In the genomic region with DNA sequence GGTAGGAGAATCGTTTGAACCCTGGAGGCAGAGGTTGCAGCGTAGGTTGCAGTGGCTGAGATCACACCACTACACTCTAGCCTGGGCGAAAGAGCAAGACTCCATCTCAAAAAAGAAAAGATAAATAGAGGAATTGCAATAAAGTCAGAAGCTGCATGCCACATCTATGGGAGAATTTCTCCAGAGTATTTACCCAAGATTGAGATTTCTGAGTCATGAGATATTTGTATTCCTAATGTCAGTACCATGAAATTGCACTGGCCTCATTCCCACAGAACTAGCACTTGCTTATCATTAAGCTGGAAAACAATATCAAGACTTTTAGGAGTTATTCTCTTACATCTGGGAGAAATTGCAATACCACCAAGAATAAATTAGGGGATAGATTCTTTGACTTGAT, we compare ENCODE assay signal across 17 cellular contexts. TPM values are rescaled to one million over a fixed set of nuclear protein-coding genes. Genes with fewer than 3 reads are reported as not detected.
DNase-seq lines count a peak whose midpoint lies in the region; ATAC-seq and TF ChIP-seq lines count a peak whose summit lies in the region.
"Had no signal": no experiment of that assay in that cellular context is flagged by ENCODE, and none has a peak within 500 bp of the region (broad histone marks: within the 10 kb centered on the region; RNA-seq: fewer than 3 reads in every experiment).

No MANE protein-coding gene starts in this region.

- H3K79me2 ChIP-seq in PC-3 (ENCODE audit: low read length) = no peaks in the 10 kb centered on the region

- H3K4me1 ChIP-seq in PC-3 (ENCODE audit: insufficient read depth, low read length) (peaks cover 16% of the 10 kb centered on the region), heart right ventricle (no peaks in the 10 kb centered on the region)
- H3K4me1 ChIP-seq: HAP-1 had no signal

- peaks cover 14% of the 10 kb centered on the region for H3K27me3 Mint-ChIP-seq in T-helper 17 cell

- intact Hi-C loops in PC-3 (cut with micrococcal nuclease) (no loop called here), heart right ventricle (cut with DNase I) (no loop called here)

- H4K20me1 ChIP-seq in PC-3 (ENCODE audit: low read length) = no peaks in the 10 kb centered on the region

- in situ Hi-C loops in astrocyte of the spinal cord (cut with HindIII; ENCODE audit: low sequenced_read_pairs) = no loop called here

- H3K4me3 ChIP-seq in PC-3 (ENCODE audit: low read length) = no peak overlapping the region
- H3K4me3 ChIP-seq in astrocyte of the spinal cord (ENCODE audit: low read depth, low read length) = no peak overlapping the region
- no peak overlapping the region for H3K4me3 ChIP-seq in heart right ventricle
- H3K4me3 ChIP-seq: HAP-1 had no signal

- H3K9ac ChIP-seq in PC-3 (ENCODE audit: low read length) = no peak overlapping the region

- no TSS peak for BruUV-seq in PC-3 (replicated peaks; lab: Mats Ljungman, UMichigan)

- H3K27me3 ChIP-seq in PC-3 (ENCODE audit: low read length) = no peaks in the 10 kb centered on the region
- H3K27me3 ChIP-seq in heart right ventricle = peaks cover 0 to 11% (median 0%) of the 10 kb centered on the region in 7 donors

- no peak for TF ChIP-seq CTCF in PC-3 (conservative IDR thresholded peaks at IDR 0.05; ENCODE audit: low read depth, low read length)
- TF ChIP-seq CTCF in astrocyte of the spinal cord (IDR thresholded peaks at IDR 0.05; ENCODE audit: low read depth, low read length) = no peak
- no peak for TF ChIP-seq CTCF in heart right ventricle (IDR thresholded peaks at IDR 0.05)

- 86 to 95% methylated on average over 3 of the region's 3 CpGs for WGBS in heart right ventricle, 2 donors

- peak overlapping the region; percentile 10; the same call in 1 of the 2 replicates for H3K4me2 ChIP-seq in PC-3 (ENCODE audit: low read length)

- POLR2A ChIA-PET in PC-3 (lab: Charles Lee; ENCODE audit: unreplicated experiment) = interaction anchor here (0.6 kb wide), 1 partner anchor 42 kb away, joined by 3 read pairs; no protein-coding TSS in a partner anchor

- no peaks in the 10 kb centered on the region for H3K9me2 ChIP-seq in PC-3 (replicated peaks; ENCODE audit: low read length)

- no peaks in the 10 kb centered on the region for H3F3A ChIP-seq in PC-3 (ENCODE audit: low read length, unreplicated experiment)

- no peaks in the 10 kb centered on the region for H3K36me3 ChIP-seq in PC-3 (ENCODE audit: low read depth, low read length)
- no peaks in the 10 kb centered on the region for H3K36me3 ChIP-seq in heart right ventricle
- H3K36me3 ChIP-seq: HAP-1 had no signal

- no peaks in the 10 kb centered on the region for H3K36me3 Mint-ChIP-seq in T-helper 17 cell (ENCODE audit: low read depth)

- no peaks in the 10 kb centered on the region for H3K9me3 ChIP-seq in PC-3 (ENCODE audit: low read length)
- H3K9me3 ChIP-seq in heart right ventricle = no peaks in the 10 kb centered on the region
- no peaks in the 10 kb centered on the region for H3K9me3 ChIP-seq in T-helper 17 cell (ENCODE audit: control insufficient read depth, low read length, poor library complexity, severe bottlenecking)
- H3K9me3 ChIP-seq: HAP-1 had no signal

- H3K4me1 Mint-ChIP-seq in T-helper 17 cell = peaks cover 2% of the 10 kb centered on the region

- H3K4me3 Mint-ChIP-seq in T-helper 17 cell = no peak overlapping the region

- no peak overlapping the region for H3K27ac Mint-ChIP-seq in T-helper 17 cell

- peak; percentile 84 for ATAC-seq in PC-3
- no peak for ATAC-seq in heart right ventricle
- no peak for ATAC-seq in GM21367 (IDR thresholded peaks at IDR 0.05; ENCODE audit: unreplicated experiment)
- no peak for ATAC-seq in T-helper 17 cell

- DNase-seq in Daoy (ENCODE audit: low read depth) (peak; percentile 45), PC-3 (peak; percentile 75), astrocyte of the spinal cord (ENCODE audit: low read depth, low spot score) (peak; percentile 81), fibroblast of peridontal ligament (ENCODE audit: extremely low read depth) (peak; percentile 80), heart right ventricle (no peak), T-helper 17 cell (no peak), globus pallidus (ENCODE audit: low spot score) (no peak)
- DNase-seq: DMS 273 treated with DMSO at 0.1 percent for 48 hours, NCI-H1105 treated with DMSO at 0.1 percent for 48 hours, NCI-H1694 treated with DMSO at 0.1 percent for 48 hours, NCI-H345, OCI-M1 had no signal

- CTCF ChIA-PET in PC-3 (lab: Charles Lee) = no interaction called here

- H3K27ac ChIP-seq in PC-3 (ENCODE audit: low read length) (peak overlapping the region; percentile 83), heart right ventricle (no peak overlapping the region)
- H3K27ac ChIP-seq: C4-2B, HL-60 had no signal

- H2AFZ ChIP-seq in PC-3 (ENCODE audit: low read length) = no peak overlapping the region

RNA-seq across cellular contexts. Expression of gene ASIC5, which starts 37.4 kb away (rescaled TPM):
- not detected in 2 replicates for total RNA-seq in Daoy (2014; rRNA removed; shearing (Covaris generic))
- total RNA-seq in PC-3 (2014; rRNA removed) = not detected in 2 replicates
- total RNA-seq in heart right ventricle = not detected
- polyA plus RNA-seq in heart right ventricle = not detected
- total RNA-seq in T-helper 17 cell = not detected
- total RNA-seq: LHCN-M2 had no signal

Comparison
In these comparisons a context has a peak if more than half of its experiments do, and no peak if none do; other contexts are left out.
1. DNase-seq: peak in Daoy (single experiment), PC-3 (single experiment), astrocyte of the spinal cord (single experiment) and fibroblast of peridontal ligament (single experiment); none in heart right ventricle (0 of 2), T-helper 17 cell (0 of 3) and globus pallidus (single experiment).